8 cellular contexts compared by ENCODE assay signal in the genomic region with DNA sequence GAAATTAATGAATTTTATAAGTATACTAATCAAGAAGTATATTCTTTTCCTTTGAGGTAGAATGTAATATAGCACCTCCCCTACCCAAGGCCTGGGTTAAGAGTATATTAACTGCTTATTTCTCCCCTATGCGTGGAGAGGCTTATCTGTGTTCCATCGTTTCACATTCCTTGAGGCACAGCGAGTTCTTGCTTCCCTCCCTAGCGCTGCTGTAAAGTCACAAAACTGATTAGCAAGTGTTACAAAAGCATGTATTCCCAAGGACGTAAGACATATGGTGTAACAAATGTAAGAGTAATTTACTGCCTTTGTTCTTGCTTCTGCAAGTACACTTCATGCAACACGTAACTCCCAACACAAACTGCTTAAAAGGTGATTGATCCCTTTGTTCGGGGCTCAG. TPM values are rescaled to one million over a fixed set of nuclear protein-coding genes. Genes with fewer than 3 reads are reported as not detected.
DNase-seq lines count a peak whose midpoint lies in the region; ATAC-seq and TF ChIP-seq lines count a peak whose summit lies in the region.

No MANE protein-coding gene starts in this region.

- peaks cover 12% of the 10 kb centered on the region for H3K4me1 ChIP-seq in A673 (ENCODE audit: insufficient read depth, low read length, poor library complexity, severe bottlenecking)
- peaks cover 6 to 13% of the 10 kb centered on the region in 2 donors for H3K4me1 ChIP-seq in mucosa of rectum (ENCODE audit: control insufficient read depth in 2 of 2, insufficient read depth in 2 of 2, low read length in 2 of 2)

- H3K27ac ChIP-seq in A673 (ENCODE audit: low read depth, low read length, poor library complexity, severe bottlenecking), result peak overlapping the region; percentile 99
- H3K27ac ChIP-seq in mucosa of rectum (ENCODE audit: low read depth in 2 of 2, low read length in 2 of 2), result peak overlapping the region in 1 of 2 donors; percentile 98

- TF ChIP-seq CTCF in A673 (conservative IDR thresholded peaks at IDR 0.05; ENCODE audit: low read depth, low read length) (no peak), MCF 10A (IDR thresholded peaks at IDR 0.05; ENCODE audit: unreplicated experiment) (no peak)

- H3K9me3 Mint-ChIP-seq in IgD-negative memory B cell (no peaks in the 10 kb centered on the region), MCF 10A (ENCODE audit: unreplicated experiment) (no peaks in the 10 kb centered on the region)

- DNase-seq in A673 (ENCODE audit: low spot score) (no peak), MCF 10A (ENCODE audit: unreplicated experiment) (peak; percentile 7), inferior parietal cortex (ENCODE audit: extremely low spot score) (no peak)

- POLR2A ChIA-PET in A673 (lab: Charles Lee; ENCODE audit: low non-redundant PET) (no interaction called here), MCF 10A (lab: Yijun Ruan, JAX) (interaction anchor here (0.7 to 4.2 kb wide), 10 partner anchors 11 to 393 kb away, joined by 3 to 53 read pairs (median 4); a partner anchor contains a TSS)

- H3K27me3 ChIP-seq in A673 (replicated peaks; ENCODE audit: insufficient read depth, low read depth, low read length, poor library complexity) (no peaks in the 10 kb centered on the region), mucosa of rectum (ENCODE audit: control insufficient read depth in 2 of 2, insufficient read depth in 2 of 2, low read length in 2 of 2) (no peaks in the 10 kb centered on the region)

- H3K4me3 Mint-ChIP-seq in IgD-negative memory B cell (peak overlapping the region; percentile 96 to 99 (median 98)), MCF 10A (ENCODE audit: unreplicated experiment) (peak overlapping the region; percentile 90)

- H3K4me1 Mint-ChIP-seq in IgD-negative memory B cell (peaks cover 17 to 36% (median 31%) of the 10 kb centered on the region in 3 donors), MCF 10A (ENCODE audit: insufficient read depth, unreplicated experiment) (peaks cover 18% of the 10 kb centered on the region)

- ATAC-seq in HG02571 (IDR thresholded peaks at IDR 0.05; ENCODE audit: unreplicated experiment), result no peak
- no peak for ATAC-seq in GM19328 (IDR thresholded peaks at IDR 0.05; ENCODE audit: unreplicated experiment)
- ATAC-seq in esophagus mucosa, result no peak

- H3K27me3 Mint-ChIP-seq in IgD-negative memory B cell (no peaks in the 10 kb centered on the region), MCF 10A (ENCODE audit: insufficient read depth, unreplicated experiment) (no peaks in the 10 kb centered on the region)

- peak overlapping the region; percentile 94 to 97 for H3K9ac ChIP-seq in mucosa of rectum (ENCODE audit: low read depth in 1 of 2, low read length in 2 of 2)

- intact Hi-C loops in A673 (cut with micrococcal nuclease; ENCODE audit: unreplicated experiment), result no loop called here
- intact Hi-C loops in MCF 10A (cut with micrococcal nuclease), result loop anchor here (2.0 kb wide), 1 partner anchor 255 kb away; a partner anchor contains a TSS

- H3K27ac Mint-ChIP-seq in IgD-negative memory B cell (peak overlapping the region; percentile 97 to 100 (median 98)), MCF 10A (ENCODE audit: low read depth, unreplicated experiment) (peak overlapping the region; percentile 98)

- H3K36me3 ChIP-seq in A673 (ENCODE audit: insufficient read depth, low read length, poor library complexity, severe bottlenecking), result peaks cover 12% of the 10 kb centered on the region
- peaks cover 0 to 6% of the 10 kb centered on the region in 2 donors for H3K36me3 ChIP-seq in mucosa of rectum (ENCODE audit: control insufficient read depth in 2 of 2, insufficient read depth in 2 of 2, low read length in 2 of 2)

- peaks cover 4% of the 10 kb centered on the region for H3K9me3 ChIP-seq in A673 (ENCODE audit: low read depth, low read length, poor library complexity, severe bottlenecking)
- H3K9me3 ChIP-seq in mucosa of rectum (ENCODE audit: control insufficient read depth in 2 of 2, low read length in 2 of 2), result no peaks in the 10 kb centered on the region

- H3K36me3 Mint-ChIP-seq in IgD-negative memory B cell, result peaks cover 4% of the 10 kb centered on the region
- peaks cover 11% of the 10 kb centered on the region for H3K36me3 Mint-ChIP-seq in MCF 10A (ENCODE audit: insufficient read depth, unreplicated experiment)

- H3K4me3 ChIP-seq in A673 (ENCODE audit: low read depth, low read length, poor library complexity, severe bottlenecking), result peak overlapping the region; percentile 94
- peak overlapping the region; percentile 81 to 94 for H3K4me3 ChIP-seq in mucosa of rectum (ENCODE audit: low read length in 2 of 2)

- no TSS peak for BruUV-seq in A673 (replicated peaks; lab: Mats Ljungman, UMichigan)
- BruUV-seq in MCF 10A (replicated peaks; lab: Mats Ljungman, UMichigan), result no TSS peak

- CTCF ChIA-PET in A673 (lab: Charles Lee) (no interaction called here), MCF 10A (lab: Yijun Ruan, JAX) (interaction anchor here (1.4 to 1.7 kb wide), 2 partner anchors 8 to 76 kb away, joined by 4 to 5 read pairs; no protein-coding TSS in a partner anchor)

RNA-seq across cellular contexts. Expression of a gene that starts 1.2 kb away (rescaled TPM):
- total RNA-seq in A673 (2021), result 123 and 150 TPM in 2 replicates
- 15.1 TPM for polyA plus RNA-seq in IgD-negative memory B cell
- total RNA-seq in MCF 10A (2022), result 124 and 148 TPM in 2 replicates
- 134 TPM for total RNA-seq in esophagus mucosa

RNA-seq across cellular contexts. Expression of a gene that starts 43.5 kb away (rescaled TPM):
- total RNA-seq in A673 (2021) (0.11 TPM in 1 of 2 replicates, not detected in the other), MCF 10A (2022) (not detected in 2 replicates), esophagus mucosa (not detected)
- not detected for polyA plus RNA-seq in IgD-negative memory B cell
